ENCODE assay signal across 1 cellular context in the genomic region with DNA sequence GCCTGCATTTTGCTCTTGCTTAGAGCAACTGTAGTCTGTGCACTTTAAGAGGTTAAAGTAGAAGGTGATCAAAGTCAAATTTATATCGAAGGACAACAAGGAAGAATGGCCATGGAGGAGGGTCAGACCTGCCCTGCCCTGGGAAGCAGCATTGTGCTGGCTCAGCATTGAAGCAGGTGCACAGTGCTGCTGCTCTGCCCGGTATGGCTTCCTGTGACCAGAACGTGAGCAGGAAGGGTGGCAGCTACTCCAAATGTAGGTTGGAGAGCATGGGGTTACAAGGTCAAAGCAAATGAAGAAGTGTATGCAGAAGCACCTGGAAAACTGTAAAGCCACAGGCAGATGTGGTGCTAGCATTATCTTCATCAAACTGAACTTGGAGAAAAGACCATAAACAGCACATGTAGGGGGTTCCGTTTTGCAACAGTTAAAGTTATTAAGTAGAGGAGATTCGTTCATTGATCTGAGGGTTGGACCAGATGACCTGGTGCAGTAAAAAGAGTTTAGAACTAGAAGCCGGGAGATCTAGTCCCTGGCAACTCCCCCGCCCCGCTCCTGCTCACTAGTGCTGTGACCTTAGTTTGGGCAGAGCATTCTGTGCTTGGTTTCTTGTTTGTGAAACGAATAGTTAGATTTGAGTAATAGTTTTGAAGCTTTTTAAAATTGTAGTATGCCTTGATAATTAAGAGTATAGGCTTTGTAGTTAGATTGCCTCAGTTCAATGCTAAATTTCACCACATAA.
TF ChIP-seq lines count a peak whose summit lies in the region.

No MANE protein-coding gene starts in this region.

TF ChIP-seq in liver, 16 proteins besides CTCF, POLR2A, EP300 and RAD21 (continued from another document):
- no peak for TF ChIP-seq ZBTB33 (IDR thresholded peaks at IDR 0.05)
